ENCODE assay signal across 8 cellular contexts in genomic region chr2:70994055-70994444, GRCh38. TPM values are rescaled to one million over a fixed set of nuclear protein-coding genes. Genes with fewer than 3 reads are reported as not detected.
DNase-seq lines count a peak whose midpoint lies in the region; ATAC-seq and TF ChIP-seq lines count a peak whose summit lies in the region.

No MANE protein-coding gene starts in this region.

- peaks cover 42% of the 10 kb centered on the region for H3K36me3 Mint-ChIP-seq in CD8-positive, alpha-beta T cell

- no peak for DNase-seq in CD8-positive, alpha-beta T cell
- no peak for DNase-seq in Jurkat, Clone E6-1 (ENCODE audit: low read depth, low spot score)
- no peak for DNase-seq in body of pancreas
- DNase-seq in mucosa of descending colon, result no peak
- DNase-seq in SHP77 (lab: John Stamatoyannopoulos, UW), result no peak
- no peak for DNase-seq in hippocampal formation (lab: John Stamatoyannopoulos, UW)
- DNase-seq in germinal center (ENCODE audit: low spot score), result no peak
- no peak for DNase-seq in superior temporal gyrus (ENCODE audit: extremely low spot score)

- H3K4me3 ChIP-seq in CD8-positive, alpha-beta T cell (ENCODE audit: low read depth, low read length), result peak overlapping the region; percentile 82
- peak overlapping the region; percentile 97 for H3K4me3 ChIP-seq in Jurkat, Clone E6-1 (ENCODE audit: low read length)
- H3K4me3 ChIP-seq in body of pancreas (peak overlapping the region; percentile 95 to 98), mucosa of descending colon (peak overlapping the region; percentile 98)

- H3K9me3 ChIP-seq in CD8-positive, alpha-beta T cell (ENCODE audit: low read length), result no peaks in the 10 kb centered on the region
- H3K9me3 ChIP-seq in body of pancreas (no peaks in the 10 kb centered on the region), mucosa of descending colon (no peaks in the 10 kb centered on the region)

- H3K4me1 Mint-ChIP-seq in CD8-positive, alpha-beta T cell (ENCODE audit: low read depth), result peaks cover 34% of the 10 kb centered on the region

- H3K9me3 Mint-ChIP-seq in CD8-positive, alpha-beta T cell, result no peaks in the 10 kb centered on the region

- peaks cover 21% of the 10 kb centered on the region for H3K4me1 ChIP-seq in CD8-positive, alpha-beta T cell (ENCODE audit: insufficient read depth, low read length)
- peaks cover 28% of the 10 kb centered on the region for H3K4me1 ChIP-seq in body of pancreas
- H3K4me1 ChIP-seq in mucosa of descending colon (ENCODE audit: low read depth), result peaks cover 21% of the 10 kb centered on the region

- TF ChIP-seq CTCF in CD8-positive, alpha-beta T cell (IDR thresholded peaks at IDR 0.05), result no peak
- TF ChIP-seq CTCF in body of pancreas (IDR thresholded peaks at IDR 0.05) (no peak), mucosa of descending colon (IDR thresholded peaks at IDR 0.05) (no peak)

- POLR2A ChIA-PET in CD8-positive, alpha-beta T cell (lab: Charles Lee), result interaction anchor here (0.6 to 1.5 kb wide), 2 partner anchors 77 to 537 kb away, joined by 3 to 4 read pairs; no protein-coding TSS in a partner anchor

- peak overlapping the region; percentile 96 for H3K27ac Mint-ChIP-seq in CD8-positive, alpha-beta T cell

- no peaks in the 10 kb centered on the region for H3K27me3 ChIP-seq in CD8-positive, alpha-beta T cell (ENCODE audit: insufficient read depth, low read length)
- H3K27me3 ChIP-seq in body of pancreas, result no peaks in the 10 kb centered on the region

- H3K27me3 Mint-ChIP-seq in CD8-positive, alpha-beta T cell (ENCODE audit: low read depth), result no peaks in the 10 kb centered on the region

- intact Hi-C loops in CD8-positive, alpha-beta T cell (cut with DNase I, micrococcal nuclease), result loop anchor here (1.0 to 10.0 kb wide), 8 partner anchors 17 to 1099 kb away; partner anchors contain the start of genes PAIP2B (in 2 of the 2), FAM136A (in 1 of the 2), NAGK (in 1 of the 2) and SNRNP27 (in 1 of the 2)
- intact Hi-C loops in body of pancreas (cut with DNase I), result no loop called here
- intact Hi-C loops in mucosa of descending colon (cut with DNase I, micrococcal nuclease), result no loop called here

- no peak for ATAC-seq in CD8-positive, alpha-beta T cell
- ATAC-seq in body of pancreas (no peak), mucosa of descending colon (no peak)

- CTCF ChIA-PET in CD8-positive, alpha-beta T cell (lab: Charles Lee), result interaction anchor here (1.2 to 1.7 kb wide), 2 partner anchors 10 to 28 kb away, joined by 3 to 6 read pairs; no protein-coding TSS in a partner anchor

- no peak for TF ChIP-seq POLR2A in body of pancreas (IDR thresholded peaks at IDR 0.05)

- H3K4me3 Mint-ChIP-seq in CD8-positive, alpha-beta T cell, result peak overlapping the region; percentile 97

- peak overlapping the region; percentile 69 for H3K27ac ChIP-seq in CD8-positive, alpha-beta T cell (ENCODE audit: low read depth, low read length)
- peak overlapping the region; percentile 54 to 79 (median 78) for H3K27ac ChIP-seq in body of pancreas

- peaks cover 11% of the 10 kb centered on the region for H3K36me3 ChIP-seq in CD8-positive, alpha-beta T cell (ENCODE audit: insufficient read depth, low read length)
- H3K36me3 ChIP-seq in body of pancreas (replicated peaks in 1 of 2; ENCODE audit: insufficient read depth in 1 of 2, low read depth in 2 of 2), result peaks cover 0 to 2% of the 10 kb centered on the region in 2 donors
- no peaks in the 10 kb centered on the region for H3K36me3 ChIP-seq in mucosa of descending colon (ENCODE audit: low read depth)

- WGBS in body of pancreas, 2 donors, result 1 to 2% methylated on average over 16 to 19 of the region's 19 CpGs

RNA-seq across cellular contexts. Expression of gene TEX261, which starts 0.6 kb away (rescaled TPM):
- total RNA-seq in CD8-positive, alpha-beta T cell, result 10 to 100 TPM; 23.1 to 28.1 TPM
- 52.0 TPM for polyA plus RNA-seq in Jurkat, Clone E6-1 (2012; ENCODE audit: insufficient read depth, insufficient read length)
- total RNA-seq in body of pancreas (10 to 100 TPM; 16.6 to 19.1 TPM), mucosa of descending colon (10 to 100 TPM; 51.0 to 63.0 (median 51.4) TPM)

RNA-seq across cellular contexts. Expression of gene ANKRD53, which starts 15.6 kb away (rescaled TPM):
- total RNA-seq in CD8-positive, alpha-beta T cell, result 1 to 10 TPM in 1 of 2 experiments, under 1 TPM in 1; 0.69 to 1.7 TPM
- polyA plus RNA-seq in Jurkat, Clone E6-1 (2012; ENCODE audit: insufficient read depth, insufficient read length), result not detected
- 10 to 100 TPM in 1 of 2 donors, 1 to 10 TPM in 1; 4.7 to 10.2 TPM for total RNA-seq in body of pancreas
- total RNA-seq in mucosa of descending colon, result 1 to 10 TPM in 1 of 3 donors, under 1 TPM in 2; 0.23 to 1.8 (median 0.75) TPM

RNA-seq across cellular contexts. Expression of gene ATP6V1B1, which starts 58.4 kb away (rescaled TPM):
- not detected for total RNA-seq in CD8-positive, alpha-beta T cell
- not detected for polyA plus RNA-seq in Jurkat, Clone E6-1 (2012; ENCODE audit: insufficient read depth, insufficient read length)
- total RNA-seq in body of pancreas (10 to 100 TPM in 1 of 2 donors, 1 to 10 TPM in 1; 9.9 to 17.9 TPM), mucosa of descending colon (not detected)

Comparison
In these comparisons a context has a peak if more than half of its experiments do, and no peak if none do; other contexts are left out.
1. RNA of gene ATP6V1B1, which starts 58.4 kb away (total RNA-seq): 9.9 to 17.9 TPM in body of pancreas; not detected in mucosa of descending colon and not detected in CD8-positive, alpha-beta T cell; every median in the first group is over 4 times any median in the second.
2. intact Hi-C loops: an anchor here in CD8-positive, alpha-beta T cell (1.0 to 10.0 kb wide); none called in body of pancreas and mucosa of descending colon.
3. Peak in every context shown above with its lines, with median percentiles within 50 percentile points of each other: H3K4me3 ChIP-seq.